In the genomic region with DNA sequence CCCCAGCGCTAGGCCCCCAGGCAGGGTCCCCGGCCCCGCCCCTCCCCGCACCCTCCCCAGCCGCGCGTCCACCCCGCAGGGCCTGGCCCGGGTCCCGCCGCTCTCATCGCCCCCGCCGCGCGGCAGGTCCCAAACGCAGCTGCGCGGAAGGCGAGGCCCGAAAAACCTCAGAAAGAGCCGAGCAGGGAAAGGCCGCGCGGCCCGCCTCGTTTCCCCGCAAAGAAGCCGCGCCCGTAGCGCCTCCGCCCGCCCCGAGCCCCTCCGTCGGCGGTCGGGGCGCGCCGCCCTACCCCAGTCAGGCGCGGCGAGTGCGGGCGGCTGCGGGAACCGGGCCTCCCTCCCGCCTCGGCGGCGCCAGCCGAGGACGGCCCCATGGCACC, we compare ENCODE assay signal across 1 cellular context.
TF ChIP-seq lines count a peak whose summit lies in the region.

No MANE protein-coding gene starts in this region.

TF ChIP-seq in IMR-90, 13 proteins besides CTCF, POLR2A, EP300 and RAD21 (continued from another document):
- TF ChIP-seq SMC3 (IDR thresholded peaks at IDR 0.05; ENCODE audit: low read depth, low read length) (no peak), NFE2L2 (IDR thresholded peaks at IDR 0.05; ENCODE audit: low read depth, low read length) (no peak)
